8 cellular contexts compared by ENCODE assay signal in the genomic region with DNA sequence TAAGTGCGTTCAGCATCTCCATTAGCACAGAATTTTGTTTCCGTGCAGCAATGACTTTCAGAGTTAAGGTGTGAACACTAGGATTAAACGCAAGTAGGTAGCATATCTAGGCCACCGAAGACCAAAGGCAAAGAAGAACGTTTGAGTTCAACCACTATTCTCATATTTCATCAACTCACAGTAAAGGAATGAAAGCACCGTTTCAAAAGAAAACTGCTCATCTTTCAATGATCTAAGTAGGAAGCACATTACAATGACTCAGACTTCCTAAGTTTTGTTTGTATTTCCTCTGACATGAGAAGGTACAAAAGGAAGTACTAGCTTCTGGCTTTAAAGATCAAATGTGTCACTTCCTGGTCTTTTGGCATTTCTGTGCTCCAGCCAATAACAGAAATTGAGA. TPM values are rescaled to one million over a fixed set of nuclear protein-coding genes. Genes with fewer than 3 reads are reported as not detected.
A peak's percentile ranks its signal among the peaks of the same experiment; 100 is the strongest.
DNase-seq lines count a peak whose midpoint lies in the region; ATAC-seq, FAIRE-seq and TF ChIP-seq lines count a peak whose summit lies in the region.

No MANE protein-coding gene starts in this region.

- no peaks in the 10 kb centered on the region for H3K9me3 Mint-ChIP-seq in activated naive CD4-positive, alpha-beta T cell treated with anti-CD3 and anti-CD28 coated beads for 36 hours
- H3K9me3 Mint-ChIP-seq in T-helper 1 cell treated with Interleukin-12 subunit alpha and Interleukin-12 subunit beta and Interleukin-4 antibody, amounts not matched to agents 30 μg/mL and 1 μg/mL, for 36 hours = no peaks in the 10 kb centered on the region
- H3K9me3 Mint-ChIP-seq in stimulated activated effector memory CD8-positive, alpha-beta T cell treated with anti-CD3 and anti-CD28 coated beads, Interleukin-12 subunit alpha, Interleukin-12 subunit beta, amount 100 ng/mL, for 72 hours = no peaks in the 10 kb centered on the region

- H3K4me1 Mint-ChIP-seq in activated naive CD4-positive, alpha-beta T cell treated with anti-CD3 and anti-CD28 coated beads for 36 hours (ENCODE audit: low read depth) = peaks cover 25% of the 10 kb centered on the region
- H3K4me1 Mint-ChIP-seq in T-helper 1 cell treated with Interleukin-12 subunit alpha and Interleukin-12 subunit beta and Interleukin-4 antibody, amounts not matched to agents 30 μg/mL and 1 μg/mL, for 36 hours (ENCODE audit: low read depth) = peaks cover 13% of the 10 kb centered on the region
- H3K4me1 Mint-ChIP-seq in stimulated activated effector memory CD8-positive, alpha-beta T cell treated with anti-CD3 and anti-CD28 coated beads, Interleukin-12 subunit alpha, Interleukin-12 subunit beta, amount 100 ng/mL, for 72 hours = peaks cover 30% of the 10 kb centered on the region

- DNase-seq in activated naive CD4-positive, alpha-beta T cell treated with anti-CD3 and anti-CD28 coated beads for 36 hours = peak; percentile 49
- no peak for DNase-seq in activated naive CD4-positive, alpha-beta T cell (lab: John Stamatoyannopoulos, UW)
- DNase-seq in fibroblast of gingiva (ENCODE audit: low read depth) (peak; percentile 47), NCI-H2227 (lab: John Stamatoyannopoulos, UW; ENCODE audit: unreplicated experiment) (no peak), GM12892 (ENCODE audit: insufficient read length) (no peak)
- DNase-seq in stimulated activated effector memory CD8-positive, alpha-beta T cell treated with anti-CD3 and anti-CD28 coated beads, Interleukin-12 subunit alpha, Interleukin-12 subunit beta, amount 100 ng/mL, for 72 hours (ENCODE audit: low spot score in 2 of 2) = no peak

- no peak for TF ChIP-seq POLR2A in GM12892 (IDR thresholded peaks at IDR 0.05; ENCODE audit: low read depth, low read length)

- H3K36me3 Mint-ChIP-seq in activated naive CD4-positive, alpha-beta T cell treated with anti-CD3 and anti-CD28 coated beads for 36 hours (ENCODE audit: low read depth) = peaks cover 7% of the 10 kb centered on the region
- peaks cover 23% of the 10 kb centered on the region for H3K36me3 Mint-ChIP-seq in T-helper 1 cell treated with Interleukin-12 subunit alpha and Interleukin-12 subunit beta and Interleukin-4 antibody, amounts not matched to agents 30 μg/mL and 1 μg/mL, for 36 hours (ENCODE audit: low read depth)
- peaks cover 63% of the 10 kb centered on the region for H3K36me3 Mint-ChIP-seq in stimulated activated effector memory CD8-positive, alpha-beta T cell treated with anti-CD3 and anti-CD28 coated beads, Interleukin-12 subunit alpha, Interleukin-12 subunit beta, amount 100 ng/mL, for 72 hours

- peak; percentile 89 for ATAC-seq in stimulated activated effector memory CD8-positive, alpha-beta T cell treated with anti-CD3 and anti-CD28 coated beads, Interleukin-12 subunit alpha, Interleukin-12 subunit beta, amount 100 ng/mL, for 72 hours
- no peak for ATAC-seq in GM21619 (IDR thresholded peaks at IDR 0.05; ENCODE audit: unreplicated experiment)

- CTCF ChIA-PET in activated naive CD4-positive, alpha-beta T cell treated with anti-CD3 and anti-CD28 coated beads for 36 hours (lab: Charles Lee) = interaction anchor here (0.6 to 1.2 kb wide), 2 partner anchors 11 to 142 kb away, joined by 3 to 9 read pairs; no protein-coding TSS in a partner anchor

- intact Hi-C loops in activated naive CD4-positive, alpha-beta T cell treated with anti-CD3 and anti-CD28 coated beads for 36 hours (cut with micrococcal nuclease) = loop anchor here (1.0 to 5.0 kb wide), 5 partner anchors 14 to 179 kb away; no protein-coding TSS in a partner anchor

- H3K27ac Mint-ChIP-seq in activated naive CD4-positive, alpha-beta T cell treated with anti-CD3 and anti-CD28 coated beads for 36 hours = peak overlapping the region; percentile 53
- peak overlapping the region; percentile 3 for H3K27ac Mint-ChIP-seq in T-helper 1 cell treated with Interleukin-12 subunit alpha and Interleukin-12 subunit beta and Interleukin-4 antibody, amounts not matched to agents 30 μg/mL and 1 μg/mL, for 36 hours
- H3K27ac Mint-ChIP-seq in stimulated activated effector memory CD8-positive, alpha-beta T cell treated with anti-CD3 and anti-CD28 coated beads, Interleukin-12 subunit alpha, Interleukin-12 subunit beta, amount 100 ng/mL, for 72 hours = peak overlapping the region; percentile 77

- no peak for FAIRE-seq in GM12892 (lab: Jason Lieb, UNC)

- no peaks in the 10 kb centered on the region for H3K27me3 Mint-ChIP-seq in activated naive CD4-positive, alpha-beta T cell treated with anti-CD3 and anti-CD28 coated beads for 36 hours (ENCODE audit: low read depth)
- no peaks in the 10 kb centered on the region for H3K27me3 Mint-ChIP-seq in T-helper 1 cell treated with Interleukin-12 subunit alpha and Interleukin-12 subunit beta and Interleukin-4 antibody, amounts not matched to agents 30 μg/mL and 1 μg/mL, for 36 hours (ENCODE audit: low read depth)

- no peak overlapping the region for H3K4me3 Mint-ChIP-seq in activated naive CD4-positive, alpha-beta T cell treated with anti-CD3 and anti-CD28 coated beads for 36 hours
- no peak overlapping the region for H3K4me3 Mint-ChIP-seq in T-helper 1 cell treated with Interleukin-12 subunit alpha and Interleukin-12 subunit beta and Interleukin-4 antibody, amounts not matched to agents 30 μg/mL and 1 μg/mL, for 36 hours
- no peak overlapping the region for H3K4me3 Mint-ChIP-seq in stimulated activated effector memory CD8-positive, alpha-beta T cell treated with anti-CD3 and anti-CD28 coated beads, Interleukin-12 subunit alpha, Interleukin-12 subunit beta, amount 100 ng/mL, for 72 hours

RNA-seq across cellular contexts. Expression of gene ACADS, which starts 57.6 kb away (rescaled TPM):
- total RNA-seq in activated naive CD4-positive, alpha-beta T cell treated with anti-CD3 and anti-CD28 coated beads for 36 hours = 10 to 100 TPM; 15.4 to 15.8 TPM
- polyA plus RNA-seq in GM12892 (2012; ENCODE audit: missing spikeins) = 5.3 TPM

Comparison
In these comparisons a context has a peak if more than half of its experiments do, and no peak if none do; other contexts are left out.
1. DNase-seq: peak in activated naive CD4-positive, alpha-beta T cell treated with anti-CD3 and anti-CD28 coated beads for 36 hours (single experiment) and fibroblast of gingiva (single experiment); none in activated naive CD4-positive, alpha-beta T cell (0 of 4), stimulated activated effector memory CD8-positive, alpha-beta T cell treated with anti-CD3 and anti-CD28 coated beads, Interleukin-12 subunit alpha, Interleukin-12 subunit beta, amount 100 ng/mL, for 72 hours (0 of 2), NCI-H2227 (single experiment) and GM12892 (single experiment).
2. H3K27ac Mint-ChIP-seq: peak in every context shown above with its lines; median percentile 77 in stimulated activated effector memory CD8-positive, alpha-beta T cell treated with anti-CD3 and anti-CD28 coated beads, Interleukin-12 subunit alpha, Interleukin-12 subunit beta, amount 100 ng/mL, for 72 hours; 53 in activated naive CD4-positive, alpha-beta T cell treated with anti-CD3 and anti-CD28 coated beads for 36 hours; 3 in T-helper 1 cell treated with Interleukin-12 subunit alpha and Interleukin-12 subunit beta and Interleukin-4 antibody, amounts not matched to agents 30 μg/mL and 1 μg/mL, for 36 hours.